ENCODE assay signal across 18 cellular contexts in genomic region chr22:40022536-40023225, GRCh38. TPM values are rescaled to one million over a fixed set of nuclear protein-coding genes. Genes with fewer than 3 reads are reported as not detected.
A peak's percentile ranks its signal among the peaks of the same experiment; 100 is the strongest.
DNase-seq lines count a peak whose midpoint lies in the region; ATAC-seq and TF ChIP-seq lines count a peak whose summit lies in the region.
"Had no signal": no experiment of that assay in that cellular context is flagged by ENCODE, and none has a peak within 500 bp of the region (broad histone marks: within the 10 kb centered on the region; RNA-seq: fewer than 3 reads in every experiment).

No MANE protein-coding gene starts in this region.

- H3F3A ChIP-seq in neural progenitor cell (ENCODE audit: low read depth), result no peaks in the 10 kb centered on the region

- H3K4me3 ChIP-seq in left ventricle myocardium inferior (no peak overlapping the region), neural progenitor cell (no peak overlapping the region), vagina (no peak overlapping the region)
- H3K4me3 ChIP-seq: ascending aorta, coronary artery had no signal

- no peaks in the 10 kb centered on the region for H3K79me2 ChIP-seq in neural progenitor cell (ENCODE audit: low read depth)

- no peaks in the 10 kb centered on the region for H3K36me3 ChIP-seq in left ventricle myocardium inferior
- H3K36me3 ChIP-seq in neural progenitor cell, result no peaks in the 10 kb centered on the region
- H3K36me3 ChIP-seq in vagina, result no peaks in the 10 kb centered on the region
- H3K36me3 ChIP-seq: ascending aorta had no signal

- H3K27me3 Mint-ChIP-seq in brain (peaks cover 4% of the 10 kb centered on the region), neural progenitor cell (ENCODE audit: insufficient read depth, low read depth) (peaks cover 6% of the 10 kb centered on the region)

- no peak overlapping the region for H3K4me2 ChIP-seq in neural progenitor cell

- H3K4me1 Mint-ChIP-seq in brain, result peaks cover 41% of the 10 kb centered on the region
- H3K4me1 Mint-ChIP-seq in neural progenitor cell, result peaks cover 20% of the 10 kb centered on the region
- H3K4me1 Mint-ChIP-seq: natural killer cell had no signal

- H3K4me1 ChIP-seq in left ventricle myocardium inferior (peaks cover 8% of the 10 kb centered on the region), neural progenitor cell (peaks cover 4% of the 10 kb centered on the region), vagina (peaks cover 22% of the 10 kb centered on the region)
- H3K4me1 ChIP-seq: ascending aorta had no signal

- H2AFZ ChIP-seq in neural progenitor cell (replicated peaks), result no peak overlapping the region

- no peaks in the 10 kb centered on the region for H3K9me3 ChIP-seq in left ventricle myocardium inferior (replicated peaks)
- H3K9me3 ChIP-seq in neural progenitor cell (ENCODE audit: low read depth), result no peaks in the 10 kb centered on the region
- no peaks in the 10 kb centered on the region for H3K9me3 ChIP-seq in vagina
- H3K9me3 ChIP-seq: ascending aorta had no signal

- TF ChIP-seq CTCF in left ventricle myocardium inferior (IDR thresholded peaks at IDR 0.05; ENCODE audit: borderline replicate concordance) (no peak), brain (conservative IDR thresholded peaks at IDR 0.05) (no peak), neural progenitor cell (IDR thresholded peaks at IDR 0.05) (no peak), vagina (IDR thresholded peaks at IDR 0.05) (no peak)

- H3K27ac ChIP-seq in left ventricle myocardium inferior (replicated peaks) (no peak overlapping the region), neural progenitor cell (no peak overlapping the region), vagina (peak overlapping the region; percentile 42)
- H3K27ac ChIP-seq: ascending aorta, coronary artery, VCaP had no signal

- ATAC-seq in Right ventricle myocardium inferior (no peak), GM21515 (IDR thresholded peaks at IDR 0.05; ENCODE audit: unreplicated experiment) (no peak)
- ATAC-seq: natural killer cell had no signal

- H3K9ac ChIP-seq in neural progenitor cell, result no peak overlapping the region

- H3K36me3 Mint-ChIP-seq in brain, result no peaks in the 10 kb centered on the region
- no peaks in the 10 kb centered on the region for H3K36me3 Mint-ChIP-seq in neural progenitor cell
- H3K36me3 Mint-ChIP-seq: immature natural killer cell, memory B cell, natural killer cell had no signal

- peak overlapping the region in 3 of 5 experiments; percentile 43 to 86 (median 57) for H3K27ac Mint-ChIP-seq in brain
- peak overlapping the region; percentile 57 for H3K27ac Mint-ChIP-seq in neural progenitor cell
- H3K27ac Mint-ChIP-seq: immature natural killer cell, memory B cell, natural killer cell had no signal

- no peaks in the 10 kb centered on the region for H4K20me1 ChIP-seq in neural progenitor cell (ENCODE audit: low read depth)

- H3K4me3 Mint-ChIP-seq in brain (peak overlapping the region in 1 of 5 experiments; percentile 34), neural progenitor cell (no peak overlapping the region)
- H3K4me3 Mint-ChIP-seq: immature natural killer cell, memory B cell, natural killer cell had no signal

- peak; percentile 13 for DNase-seq in Right ventricle myocardium inferior (ENCODE audit: missing footprints)
- DNase-seq in left ventricle myocardium inferior, result no peak
- DNase-seq in neural progenitor cell (ENCODE audit: low spot score), result no peak
- DNase-seq in vagina (ENCODE audit: extremely low spot score in 2 of 2), result no peak
- DNase-seq in GOT3 (lab: John Stamatoyannopoulos, UW), result no peak
- no peak for DNase-seq in SW480 (ENCODE audit: low spot score)
- DNase-seq: GDM1, HCEC 1CT, immature natural killer cell, natural killer cell, NCI-H2029 had no signal

- intact Hi-C loops in Right ventricle myocardium inferior (cut with DNase I), result loop anchor here (2.0 kb wide), 1 partner anchor 400 kb away; no protein-coding TSS in a partner anchor
- intact Hi-C loops in left ventricle myocardium inferior (cut with micrococcal nuclease), result loop anchor here (5.0 kb wide), 1 partner anchor 485 kb away; no protein-coding TSS in a partner anchor
- intact Hi-C loops in vagina (cut with DNase I), result loop anchor here (5.0 kb wide), 1 partner anchor 480 kb away; no protein-coding TSS in a partner anchor

- no peak for TF ChIP-seq POLR2A in vagina (IDR thresholded peaks at IDR 0.05)

- H3K9me3 Mint-ChIP-seq in brain (no peaks in the 10 kb centered on the region), neural progenitor cell (no peaks in the 10 kb centered on the region)
- H3K9me3 Mint-ChIP-seq: immature natural killer cell, memory B cell, natural killer cell had no signal

- H3K27me3 ChIP-seq in left ventricle myocardium inferior (ENCODE audit: low read depth), result peaks cover 36% of the 10 kb centered on the region
- no peaks in the 10 kb centered on the region for H3K27me3 ChIP-seq in neural progenitor cell
- H3K27me3 ChIP-seq in vagina, result no peaks in the 10 kb centered on the region
- H3K27me3 ChIP-seq: ascending aorta had no signal

RNA-seq across cellular contexts. Expression of gene FAM83F, which starts 27.9 kb away (rescaled TPM):
- 6.1 TPM for total RNA-seq in Right ventricle myocardium inferior
- total RNA-seq in left ventricle myocardium inferior, result 4.4 TPM
- 10.8 TPM for polyA plus RNA-seq in brain (ENCODE audit: insufficient read depth, low read depth, low replicate concordance)
- 0.09 and 0.56 TPM in 2 replicates for total RNA-seq in neural progenitor cell (ENCODE audit: low replicate concordance)
- 12.8 TPM for total RNA-seq in vagina
- total RNA-seq: ascending aorta, endothelial cell of umbilical vein had no signal
- polyA plus RNA-seq: endothelial cell of umbilical vein, immature natural killer cell had no signal
